ENCODE assay signal across 24 cellular contexts in genomic region chr2:138510319-138510718, GRCh38.
"Had no signal": no experiment of that assay in that cellular context is flagged by ENCODE, and none has a peak within 500 bp of the region (broad histone marks: within the 10 kb centered on the region; RNA-seq: fewer than 3 reads in every experiment).

No MANE protein-coding gene starts in this region.

- ATAC-seq: left ventricle myocardium superior; lower lobe of right lung; mucosa of descending colon; natural killer cell treated with Interleukin-12 subunit alpha and Interleukin-12 subunit beta and Interleukin-15 and Interleukin-18, amount 100 ng/mL, for 72 hours; stimulated activated memory B cell treated with anti-CD40 and anti-IgM and Interleukin-4, amounts not matched to agents 10 μg/mL and 1 μg/mL and 100 μg/mL, for 72 hours; stimulated activated naive CD8-positive, alpha-beta T cell treated with anti-CD3 and anti-CD28 coated beads, Interleukin-15, Interleukin-2, amounts not matched to agents 100 U/mL and 50 U/mL, for 24 hours; upper lobe of right lung had no signal

- H3K9ac ChIP-seq: parathyroid adenoma had no signal

- H3K9me3 ChIP-seq: lower lobe of right lung, mucosa of descending colon, prostate gland, right atrium auricular region, sigmoid colon, thoracic aorta, tibial nerve, upper lobe of right lung, uterus had no signal

- FAIRE-seq: colon had no signal

- H3K27me3 ChIP-seq: dorsolateral prefrontal cortex, right atrium auricular region, sigmoid colon, tibial nerve, upper lobe of right lung, uterus had no signal

- H3K27ac ChIP-seq: dorsolateral prefrontal cortex, lower lobe of right lung, parathyroid adenoma, prostate gland, right atrium auricular region, sigmoid colon, thoracic aorta, tibial nerve, upper lobe of right lung, uterus had no signal

- H3K4me3 ChIP-seq: dorsolateral prefrontal cortex, lower lobe of right lung, mucosa of descending colon, prostate gland, right atrium auricular region, sigmoid colon, thoracic aorta, tibial nerve, upper lobe of right lung, uterus had no signal

- H2AFZ ChIP-seq: parathyroid adenoma had no signal

- H3K4me1 ChIP-seq: parathyroid adenoma, prostate gland, uterus had no signal

- DNase-seq: dorsolateral prefrontal cortex; effector CD4-positive, alpha-beta T cell; hypothalamus; immature natural killer cell; islet precursor cell; left ventricle myocardium superior; lower lobe of right lung; mesenchymal stem cell; mucosa of descending colon; naive B cell; sigmoid colon; stimulated activated CD4-positive, alpha-beta T cell treated with anti-CD3 and anti-CD28 coated beads, Interleukin-4, amount 100 ng/mL, for 4 hours; stimulated activated naive CD8-positive, alpha-beta T cell treated with anti-CD3 and anti-CD28 coated beads, Interleukin-15, Interleukin-2, amounts not matched to agents 100 U/mL and 50 U/mL, for 24 hours; substantia nigra; upper lobe of right lung; uterus had no signal

- H3K36me3 ChIP-seq: lower lobe of right lung, prostate gland, right atrium auricular region, sigmoid colon, thoracic aorta, upper lobe of right lung, uterus had no signal
